ENCODE assay signal across 16 cellular contexts in the genomic region with DNA sequence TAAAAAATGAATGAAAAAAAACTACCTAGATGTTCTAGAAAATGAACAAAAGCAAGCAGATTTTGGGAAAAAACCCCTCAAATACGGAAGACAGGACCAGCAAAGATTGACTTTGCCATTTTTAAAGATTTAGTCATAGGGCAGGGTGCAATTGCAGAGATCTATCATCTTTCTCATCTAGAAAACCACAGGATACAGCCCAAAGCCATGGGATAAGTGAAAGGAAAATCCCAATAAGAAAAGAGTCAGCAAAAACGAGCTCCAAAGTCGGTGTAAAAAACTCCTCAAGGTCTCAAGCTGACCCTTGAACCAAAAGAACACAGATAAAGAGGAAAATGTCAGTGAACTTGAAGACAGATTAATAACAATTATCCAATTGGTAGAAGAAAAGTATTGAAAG. TPM values are rescaled to one million over a fixed set of nuclear protein-coding genes. Genes with fewer than 3 reads are reported as not detected.
DNase-seq lines count a peak whose midpoint lies in the region; FAIRE-seq and TF ChIP-seq lines count a peak whose summit lies in the region.
"Had no signal": no experiment of that assay in that cellular context is flagged by ENCODE, and none has a peak within 500 bp of the region (broad histone marks: within the 10 kb centered on the region; RNA-seq: fewer than 3 reads in every experiment).

No MANE protein-coding gene starts in this region.

- in situ Hi-C loops in KBM-7 (cut with MboI; ENCODE audit: low pct_unique_long_range_greater_than_20kb, low sequenced_read_pairs) = no loop called here

- FAIRE-seq in RCC 7860 (lab: Jason Lieb, UNC) = no peak

- intact Hi-C loops in cardiac septum (cut with DNase I) = loop anchor here (10.0 kb wide), 1 partner anchor 881 kb away; no protein-coding TSS in a partner anchor

- no peak overlapping the region for H3K4me3 ChIP-seq in choroid plexus epithelial cell (ENCODE audit: low read depth, low read length)
- H3K4me3 ChIP-seq: tibial artery had no signal

- peak; percentile 58 for DNase-seq in ELR (ENCODE audit: low read depth)
- peak; percentile 50 for DNase-seq in LHCN-M2 (ENCODE audit: low read depth)
- DNase-seq in choroid plexus epithelial cell (ENCODE audit: low read depth) = peak; percentile 9
- DNase-seq in myocyte (ENCODE audit: low read depth) = peak; percentile 9
- no peak for DNase-seq in RCC 7860 (ENCODE audit: low spot score)
- no peak for DNase-seq in cardiac septum (ENCODE audit: low spot score)
- no peak for DNase-seq in KBM-7
- DNase-seq in T-helper 9 cell = no peak
- DNase-seq: activated CD4-positive, alpha-beta T cell treated with anti-CD3 and anti-CD28 coated beads, Interleukin-2, amount 50 U/mL, for 4 hours; cerebellar nuclear complex; DMS 273 treated with DMSO at 0.1 percent for 48 hours; effector memory CD8-positive, alpha-beta T cell; NCI-H2029; T-cell; tibial artery; WERI-Rb-1 had no signal

- TF ChIP-seq CTCF in choroid plexus epithelial cell (conservative IDR thresholded peaks at IDR 0.05; ENCODE audit: low read depth, low read length) = no peak

RNA-seq across cellular contexts. Expression of gene CEP290, which starts 28.0 kb away (rescaled TPM):
- 19.8 and 22.8 TPM in 2 replicates for total RNA-seq in LHCN-M2 (2014; rRNA removed)
- polyA plus RNA-seq in LHCN-M2 (2012) = 2.4 TPM
- total RNA-seq in myocyte = 13.9 and 16.8 TPM in 2 replicates
- polyA plus RNA-seq in myocyte (2012) = 5.3 TPM
- total RNA-seq in cardiac septum = 10.0 TPM

RNA-seq across cellular contexts. Expression of gene TMTC3, which starts 28.2 kb away (rescaled TPM):
- total RNA-seq in LHCN-M2 (2014; rRNA removed) (40.7 and 41.8 TPM in 2 replicates), myocyte (24.0 and 42.1 TPM in 2 replicates), cardiac septum (12.2 TPM)
- 3.3 TPM for polyA plus RNA-seq in LHCN-M2 (2012)
- 5.1 TPM for polyA plus RNA-seq in myocyte (2012)

Comparison
In these comparisons a context has a peak if more than half of its experiments do, and no peak if none do; other contexts are left out.
1. DNase-seq: peak in ELR (single experiment), LHCN-M2 (single experiment), choroid plexus epithelial cell (single experiment) and myocyte (single experiment); none in RCC 7860 (single experiment), cardiac septum (single experiment), KBM-7 (single experiment) and T-helper 9 cell (single experiment).